14 cellular contexts compared by ENCODE assay signal in genomic region chr21:41210405-41211040, GRCh38.
"Had no signal": no experiment of that assay in that cellular context is flagged by ENCODE, and none has a peak within 500 bp of the region (broad histone marks: within the 10 kb centered on the region; RNA-seq: fewer than 3 reads in every experiment).

No MANE protein-coding gene starts in this region.

- H3K27ac Mint-ChIP-seq: activated CD8-positive, alpha-beta T cell treated with anti-CD3 and anti-CD28 coated beads, Interleukin-2, amount 10 ng/mL, durations not matched to agents 7 days and 5 days; activated naive CD4-positive, alpha-beta T cell treated with anti-CD3 and anti-CD28 coated beads for 36 hours; activated T-helper 17 cell treated with anti-CD3 and anti-CD28 coated beads, Interleukin-2, amount 50 U/mL, for 72 hours; T-cell had no signal

- H3K4me3 ChIP-seq: dorsolateral prefrontal cortex, spleen, upper lobe of left lung had no signal

- H3K4me1 Mint-ChIP-seq: activated T-helper 17 cell treated with anti-CD3 and anti-CD28 coated beads, Interleukin-2, amount 50 U/mL, for 72 hours; T-cell had no signal

- H3K36me3 ChIP-seq: upper lobe of left lung had no signal

- H3K27me3 ChIP-seq: dorsolateral prefrontal cortex, foreskin keratinocyte, spleen, upper lobe of left lung had no signal

- H3K27ac ChIP-seq: dorsolateral prefrontal cortex, foreskin keratinocyte, spleen, upper lobe of left lung had no signal

- H3K4me3 Mint-ChIP-seq: activated CD8-positive, alpha-beta T cell treated with anti-CD3 and anti-CD28 coated beads, Interleukin-2, amount 10 ng/mL, durations not matched to agents 7 days and 5 days; activated naive CD4-positive, alpha-beta T cell treated with anti-CD3 and anti-CD28 coated beads for 36 hours; activated T-helper 17 cell treated with anti-CD3 and anti-CD28 coated beads, Interleukin-2, amount 50 U/mL, for 72 hours; T-cell had no signal

- H3K9me3 ChIP-seq: spleen, upper lobe of left lung had no signal

- DNase-seq: activated CD4-positive, alpha-beta T cell treated with anti-CD3 and anti-CD28 coated beads for 48 hours; activated CD8-positive, alpha-beta T cell treated with anti-CD3 and anti-CD28 coated beads, Interleukin-2, amount 10 ng/mL, durations not matched to agents 7 days and 5 days; activated naive CD4-positive, alpha-beta T cell treated with anti-CD3 and anti-CD28 coated beads for 36 hours; cerebellar nuclear complex; dorsolateral prefrontal cortex; foreskin keratinocyte; islet precursor cell; spleen; stimulated activated CD4-positive, alpha-beta T cell treated with anti-CD3 and anti-CD28 coated beads, Interleukin-1b, Interleukin-23, amount 100 ng/mL, for 48 hours; stimulated activated naive CD4-positive, alpha-beta T cell treated with Interleukin-2 at 50 U/mL for 16 hours; T-cell; upper lobe of left lung had no signal

- ATAC-seq: activated CD8-positive, alpha-beta T cell treated with anti-CD3 and anti-CD28 coated beads, Interleukin-2, amount 10 ng/mL, durations not matched to agents 7 days and 5 days; activated T-helper 17 cell treated with anti-CD3 and anti-CD28 coated beads, Interleukin-2, amount 50 U/mL, for 72 hours; esophagus mucosa; foreskin keratinocyte; T-cell had no signal

- H3K36me3 Mint-ChIP-seq: T-cell had no signal

- H3K9me3 Mint-ChIP-seq: activated naive CD4-positive, alpha-beta T cell treated with anti-CD3 and anti-CD28 coated beads for 36 hours; activated T-helper 17 cell treated with anti-CD3 and anti-CD28 coated beads, Interleukin-2, amount 50 U/mL, for 72 hours; T-cell had no signal
